ENCODE assay signal across 30 cellular contexts in the genomic region with DNA sequence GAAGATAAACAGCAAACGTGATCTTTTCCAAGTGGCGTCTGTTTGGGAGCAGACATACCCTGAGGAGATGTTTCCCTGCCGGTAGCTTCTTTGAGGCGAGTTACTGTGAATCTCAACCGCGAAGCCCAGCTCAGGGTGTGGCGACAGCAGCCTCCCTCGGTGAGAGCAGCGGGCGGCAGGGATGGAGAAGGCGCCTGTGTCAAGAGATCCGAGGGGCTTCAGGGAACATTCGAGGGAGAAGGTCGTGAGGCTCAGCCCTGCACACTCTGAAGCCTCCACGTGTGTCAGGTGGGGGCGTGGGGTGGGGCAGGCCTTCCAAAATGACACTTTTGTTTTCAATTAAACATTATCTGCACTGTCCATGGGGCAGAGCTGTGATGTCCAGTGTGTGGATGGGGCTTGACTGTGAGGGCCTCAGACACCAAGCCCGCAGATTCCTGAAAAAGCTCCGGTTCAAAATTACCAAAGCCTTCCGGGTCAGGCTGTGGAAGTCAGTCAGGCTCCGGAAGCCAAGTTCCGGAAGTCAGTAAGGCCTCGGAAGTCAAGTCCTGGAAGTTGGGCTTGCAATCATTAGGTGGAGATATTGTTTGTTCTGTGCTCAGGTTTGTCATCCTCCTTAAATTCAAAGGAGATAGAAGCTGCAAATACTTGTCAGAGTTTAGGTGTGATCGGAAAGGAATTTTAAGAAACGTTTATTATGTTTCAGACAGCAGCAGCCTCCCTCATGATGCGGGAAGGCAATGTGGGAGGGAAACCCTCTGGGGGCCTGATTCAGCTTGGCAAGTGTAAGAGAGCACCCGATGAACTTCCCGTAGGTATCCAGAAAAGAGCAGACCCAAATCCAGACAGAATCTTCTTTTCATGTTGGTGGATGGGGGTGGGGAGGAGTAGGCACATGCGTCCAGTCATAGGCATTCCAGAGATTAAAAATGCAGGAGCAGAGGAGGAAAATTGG. TPM values are rescaled to one million over a fixed set of nuclear protein-coding genes. Genes with fewer than 3 reads are reported as not detected.
DNase-seq lines count a peak whose midpoint lies in the region; ATAC-seq and TF ChIP-seq lines count a peak whose summit lies in the region.
"Had no signal": no experiment of that assay in that cellular context is flagged by ENCODE, and none has a peak within 500 bp of the region (broad histone marks: within the 10 kb centered on the region; RNA-seq: fewer than 3 reads in every experiment).

No MANE protein-coding gene starts in this region.

- H3K4me3 Mint-ChIP-seq in WTC11, result no peak overlapping the region; the same call in 1 of the 2 replicates
- H3K4me3 Mint-ChIP-seq: activated naive CD4-positive, alpha-beta T cell treated with anti-CD3 and anti-CD28 coated beads, Interleukin-2, amount 50 U/mL, for 24 hours; activated T-helper 1 cell treated with anti-CD3 and anti-CD28 coated beads, Interleukin-12 subunit alpha, Interleukin-12 subunit beta, Interleukin-2, Interleukin-4 antibody, amounts not matched to agents 30 ng/mL and 10 ng/mL and 1 ng/mL, durations not matched to agents 14 hours and 24 hours and 36 hours; B cell; CD8-positive, alpha-beta memory T cell; immature natural killer cell; natural killer cell; T-helper 2 cell treated with Interferon-gamma antibody and Interleukin-4, amounts not matched to agents 5 μg/mL and 100 μg/mL, for 36 hours had no signal

- CTCF ChIA-PET in WTC11 (lab: Charles Lee), result no interaction called here

- no peak for TF ChIP-seq CTCF in WTC11 (IDR thresholded peaks at IDR 0.05)
- no peak for TF ChIP-seq CTCF in fibroblast of mammary gland (conservative IDR thresholded peaks at IDR 0.05; ENCODE audit: control insufficient read depth, insufficient read depth, low read depth, low read length)
- no peak for TF ChIP-seq CTCF in omental fat pad (IDR thresholded peaks at IDR 0.05)
- TF ChIP-seq CTCF in lower lobe of right lung (IDR thresholded peaks at IDR 0.05), result no peak

- no peak overlapping the region for H3K27ac Mint-ChIP-seq in WTC11
- H3K27ac Mint-ChIP-seq: activated naive CD4-positive, alpha-beta T cell treated with anti-CD3 and anti-CD28 coated beads, Interleukin-2, amount 50 U/mL, for 24 hours; activated T-helper 1 cell treated with anti-CD3 and anti-CD28 coated beads, Interleukin-12 subunit alpha, Interleukin-12 subunit beta, Interleukin-2, Interleukin-4 antibody, amounts not matched to agents 30 ng/mL and 10 ng/mL and 1 ng/mL, durations not matched to agents 14 hours and 24 hours and 36 hours; B cell; CD8-positive, alpha-beta memory T cell; immature natural killer cell; natural killer cell; T-helper 2 cell treated with Interferon-gamma antibody and Interleukin-4, amounts not matched to agents 5 μg/mL and 100 μg/mL, for 36 hours had no signal

- no peaks in the 10 kb centered on the region for H3K79me2 ChIP-seq in ACC112 (ENCODE audit: control insufficient read depth, insufficient read depth, low read length, unreplicated experiment)

- H3K27me3 ChIP-seq in ACC112 (ENCODE audit: insufficient read depth, low read length) (peaks cover 4% of the 10 kb centered on the region; the same call in 1 of the 2 replicates), lower lobe of right lung (ENCODE audit: low read depth) (no peaks in the 10 kb centered on the region)
- H3K27me3 ChIP-seq: left lung, sigmoid colon had no signal

- H3K36me3 Mint-ChIP-seq in WTC11, result no peaks in the 10 kb centered on the region
- H3K36me3 Mint-ChIP-seq: activated naive CD4-positive, alpha-beta T cell treated with anti-CD3 and anti-CD28 coated beads, Interleukin-2, amount 50 U/mL, for 24 hours; CD8-positive, alpha-beta memory T cell; immature natural killer cell; natural killer cell had no signal

- H3K4me3 ChIP-seq in ACC112 (ENCODE audit: low read depth, low read length) (no peak overlapping the region), fibroblast of mammary gland (ENCODE audit: control insufficient read depth, low read depth, low read length) (no peak overlapping the region), lower lobe of right lung (no peak overlapping the region)
- H3K4me3 ChIP-seq: left lung had no signal

- DNase-seq in WTC11 (ENCODE audit: low spot score) (no peak), fibroblast of mammary gland (ENCODE audit: low read depth) (peak; percentile 67), omental fat pad (ENCODE audit: low spot score) (no peak), GM19240 (ENCODE audit: insufficient read length, low spot score) (no peak), lower lobe of right lung (no peak), T-helper 2 cell (no peak)
- DNase-seq: CD8-positive, alpha-beta memory T cell; DMS53; effector CD4-positive, alpha-beta T cell; foreskin melanocyte; GF-D8; immature natural killer cell; natural killer cell; NCI-H1092; NCI-H2029; NCI-H226; NCI-H748 treated with DMSO at 0.1 percent for 48 hours; sigmoid colon; stimulated activated CD8-positive, alpha-beta memory T cell treated with anti-CD3 and anti-CD28 coated beads, Interleukin-4, amount 100 ng/mL, for 48 hours had no signal

- H3K27ac ChIP-seq in ACC112 (ENCODE audit: low read depth, low read length) (peak overlapping the region; percentile 94; the same call in 1 of the 2 replicates), lower lobe of right lung (no peak overlapping the region)
- H3K27ac ChIP-seq: left lung, sigmoid colon had no signal

- H3K9me3 ChIP-seq in lower lobe of right lung, result no peaks in the 10 kb centered on the region
- H3K9me3 ChIP-seq: left lung, sigmoid colon had no signal

- no peaks in the 10 kb centered on the region for H3K9me3 Mint-ChIP-seq in WTC11
- H3K9me3 Mint-ChIP-seq: activated naive CD4-positive, alpha-beta T cell treated with anti-CD3 and anti-CD28 coated beads, Interleukin-2, amount 50 U/mL, for 24 hours; activated T-helper 1 cell treated with anti-CD3 and anti-CD28 coated beads, Interleukin-12 subunit alpha, Interleukin-12 subunit beta, Interleukin-2, Interleukin-4 antibody, amounts not matched to agents 30 ng/mL and 10 ng/mL and 1 ng/mL, durations not matched to agents 14 hours and 24 hours and 36 hours; CD8-positive, alpha-beta memory T cell; immature natural killer cell; natural killer cell; T-helper 2 cell treated with Interferon-gamma antibody and Interleukin-4, amounts not matched to agents 5 μg/mL and 100 μg/mL, for 36 hours had no signal

- ATAC-seq in WTC11, result peak; percentile 21
- ATAC-seq in omental fat pad (ENCODE audit: low FRiP score), result peak; percentile 68
- no peak for ATAC-seq in lower lobe of right lung
- ATAC-seq in HG02588 (IDR thresholded peaks at IDR 0.05; ENCODE audit: unreplicated experiment), result no peak
- ATAC-seq: left lung, natural killer cell, SK-N-SH treated with all-trans-retinoic acid at 6 μM for 48 hours had no signal

- H3K4me1 ChIP-seq in ACC112 (ENCODE audit: control insufficient read depth, insufficient read depth, low read length, unreplicated experiment) (peaks cover 27% of the 10 kb centered on the region), lower lobe of right lung (no peaks in the 10 kb centered on the region)
- H3K4me1 ChIP-seq: left lung, sigmoid colon had no signal

- intact Hi-C loops in lower lobe of right lung (cut with DNase I), result no loop called here

- H3K4me1 Mint-ChIP-seq in WTC11, result peaks cover 27% of the 10 kb centered on the region
- H3K4me1 Mint-ChIP-seq: B cell; CD8-positive, alpha-beta memory T cell; immature natural killer cell; natural killer cell had no signal

- POLR2A ChIA-PET in WTC11 (lab: Charles Lee), result no interaction called here

- H3K27me3 Mint-ChIP-seq in WTC11 (ENCODE audit: low read depth), result peaks cover 22% of the 10 kb centered on the region

- peak overlapping the region; percentile 94 for H2AFZ ChIP-seq in ACC112 (ENCODE audit: low read length, unreplicated experiment)

- no peaks in the 10 kb centered on the region for H3K36me3 ChIP-seq in ACC112 (ENCODE audit: insufficient read depth, low read length)
- H3K36me3 ChIP-seq in lower lobe of right lung, result no peaks in the 10 kb centered on the region
- H3K36me3 ChIP-seq: left lung, sigmoid colon had no signal

TF ChIP-seq in WTC11, 78 proteins besides CTCF, POLR2A, EP300 and RAD21 (continues in another document):
- TF ChIP-seq, protein P1, sequence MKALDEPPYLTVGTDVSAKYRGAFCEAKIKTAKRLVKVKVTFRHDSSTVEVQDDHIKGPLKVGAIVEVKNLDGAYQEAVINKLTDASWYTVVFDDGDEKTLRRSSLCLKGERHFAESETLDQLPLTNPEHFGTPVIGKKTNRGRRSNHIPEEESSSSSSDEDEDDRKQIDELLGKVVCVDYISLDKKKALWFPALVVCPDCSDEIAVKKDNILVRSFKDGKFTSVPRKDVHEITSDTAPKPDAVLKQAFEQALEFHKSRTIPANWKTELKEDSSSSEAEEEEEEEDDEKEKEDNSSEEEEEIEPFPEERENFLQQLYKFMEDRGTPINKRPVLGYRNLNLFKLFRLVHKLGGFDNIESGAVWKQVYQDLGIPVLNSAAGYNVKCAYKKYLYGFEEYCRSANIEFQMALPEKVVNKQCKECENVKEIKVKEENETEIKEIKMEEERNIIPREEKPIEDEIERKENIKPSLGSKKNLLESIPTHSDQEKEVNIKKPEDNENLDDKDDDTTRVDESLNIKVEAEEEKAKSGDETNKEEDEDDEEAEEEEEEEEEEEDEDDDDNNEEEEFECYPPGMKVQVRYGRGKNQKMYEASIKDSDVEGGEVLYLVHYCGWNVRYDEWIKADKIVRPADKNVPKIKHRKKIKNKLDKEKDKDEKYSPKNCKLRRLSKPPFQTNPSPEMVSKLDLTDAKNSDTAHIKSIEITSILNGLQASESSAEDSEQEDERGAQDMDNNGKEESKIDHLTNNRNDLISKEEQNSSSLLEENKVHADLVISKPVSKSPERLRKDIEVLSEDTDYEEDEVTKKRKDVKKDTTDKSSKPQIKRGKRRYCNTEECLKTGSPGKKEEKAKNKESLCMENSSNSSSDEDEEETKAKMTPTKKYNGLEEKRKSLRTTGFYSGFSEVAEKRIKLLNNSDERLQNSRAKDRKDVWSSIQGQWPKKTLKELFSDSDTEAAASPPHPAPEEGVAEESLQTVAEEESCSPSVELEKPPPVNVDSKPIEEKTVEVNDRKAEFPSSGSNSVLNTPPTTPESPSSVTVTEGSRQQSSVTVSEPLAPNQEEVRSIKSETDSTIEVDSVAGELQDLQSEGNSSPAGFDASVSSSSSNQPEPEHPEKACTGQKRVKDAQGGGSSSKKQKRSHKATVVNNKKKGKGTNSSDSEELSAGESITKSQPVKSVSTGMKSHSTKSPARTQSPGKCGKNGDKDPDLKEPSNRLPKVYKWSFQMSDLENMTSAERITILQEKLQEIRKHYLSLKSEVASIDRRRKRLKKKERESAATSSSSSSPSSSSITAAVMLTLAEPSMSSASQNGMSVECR (CRISPR knock-in tag; IDR thresholded peaks at IDR 0.05; ENCODE audit: borderline replicate concordance), result no peak

RNA-seq across cellular contexts. Expression of a gene that starts 20.7 kb away (rescaled TPM):
- not detected in 3 replicates for total RNA-seq in WTC11 (2021)
- total RNA-seq in omental fat pad, result not detected
- total RNA-seq in lower lobe of right lung, result not detected
- total RNA-seq: activated T-helper 1 cell treated with anti-CD3 and anti-CD28 coated beads, Interleukin-12 subunit alpha, Interleukin-12 subunit beta, Interleukin-2, Interleukin-4 antibody, amounts not matched to agents 30 ng/mL and 10 ng/mL and 1 ng/mL, durations not matched to agents 14 hours and 24 hours and 36 hours; B cell; CD8-positive, alpha-beta memory T cell; epithelial cell of proximal tubule; left lung; natural killer cell; sigmoid colon; subcutaneous adipose tissue; urinary bladder had no signal

Comparison
In these comparisons a context has a peak if more than half of its experiments do, and no peak if none do; other contexts are left out.
1. ATAC-seq: peak in WTC11 (single experiment) and omental fat pad (single experiment); none in lower lobe of right lung (0 of 2) and HG02588 (single experiment).